8 cellular contexts compared by ENCODE assay signal in the genomic region with DNA sequence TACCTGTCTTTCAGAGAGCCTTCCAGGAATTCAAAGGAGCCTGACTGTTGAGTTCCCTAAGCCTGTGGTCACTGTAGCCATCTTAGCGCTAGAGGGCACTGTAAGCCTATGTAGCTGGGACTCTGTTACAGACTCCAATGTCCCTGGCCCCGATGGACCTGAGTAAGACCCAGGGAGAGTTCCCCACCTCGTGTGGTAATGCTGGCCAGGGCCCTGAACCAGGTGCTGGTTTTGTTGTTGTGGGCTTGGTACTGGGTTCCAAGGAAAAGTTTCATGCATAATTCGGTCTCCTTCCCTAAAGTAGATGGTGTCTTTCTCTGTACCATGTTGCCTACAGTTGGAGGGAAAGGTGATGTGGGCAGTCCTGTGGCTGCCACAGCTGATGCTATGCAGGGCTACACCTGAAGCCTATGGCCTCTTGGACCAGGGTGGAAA. TPM values are rescaled to one million over a fixed set of nuclear protein-coding genes. Genes with fewer than 3 reads are reported as not detected.
DNase-seq lines count a peak whose midpoint lies in the region; ATAC-seq and TF ChIP-seq lines count a peak whose summit lies in the region.

No MANE protein-coding gene starts in this region.

- peak; percentile 89 to 90 for ATAC-seq in natural killer cell treated with Interleukin-12 subunit alpha and Interleukin-12 subunit beta and Interleukin-15 and Interleukin-18, amount 100 ng/mL, for 72 hours
- no peak for ATAC-seq in HG02759 (IDR thresholded peaks at IDR 0.05; ENCODE audit: unreplicated experiment)

- no peak overlapping the region for H3K27ac Mint-ChIP-seq in Calu3 (ENCODE audit: unreplicated experiment)
- no peak overlapping the region for H3K27ac Mint-ChIP-seq in activated T-cell treated with anti-CD3 and anti-CD28 coated beads, Interleukin-2, amount 50 U/mL, for 24 hours
- no peak overlapping the region for H3K27ac Mint-ChIP-seq in natural killer cell treated with Interleukin-12 subunit alpha and Interleukin-12 subunit beta and Interleukin-15 and Interleukin-18, amount 100 ng/mL, for 72 hours

- H3K4me1 Mint-ChIP-seq in Calu3 (ENCODE audit: low read depth, unreplicated experiment) = no peaks in the 10 kb centered on the region
- H3K4me1 Mint-ChIP-seq in activated T-cell treated with anti-CD3 and anti-CD28 coated beads, Interleukin-2, amount 50 U/mL, for 24 hours (ENCODE audit: low read depth) = peaks cover 7% of the 10 kb centered on the region
- H3K4me1 Mint-ChIP-seq in natural killer cell treated with Interleukin-12 subunit alpha and Interleukin-12 subunit beta and Interleukin-15 and Interleukin-18, amount 100 ng/mL, for 72 hours (ENCODE audit: low read depth in 2 of 2) = no peaks in the 10 kb centered on the region

- H3K36me3 Mint-ChIP-seq in Calu3 (ENCODE audit: insufficient read depth, unreplicated experiment) = no peaks in the 10 kb centered on the region
- H3K36me3 Mint-ChIP-seq in activated T-cell treated with anti-CD3 and anti-CD28 coated beads, Interleukin-2, amount 50 U/mL, for 24 hours (ENCODE audit: low read depth) = peaks cover 6% of the 10 kb centered on the region
- H3K36me3 Mint-ChIP-seq in natural killer cell treated with Interleukin-12 subunit alpha and Interleukin-12 subunit beta and Interleukin-15 and Interleukin-18, amount 100 ng/mL, for 72 hours = no peaks in the 10 kb centered on the region

- no peaks in the 10 kb centered on the region for H3K4me1 ChIP-seq in OCI-LY7 (ENCODE audit: insufficient read depth, low read length, poor library complexity, severe bottlenecking)

- no peaks in the 10 kb centered on the region for H3K79me2 ChIP-seq in OCI-LY7 (ENCODE audit: insufficient read depth, low read depth, low read length)

- no peaks in the 10 kb centered on the region for H4K20me1 ChIP-seq in OCI-LY7 (ENCODE audit: insufficient read depth, low read length)

- BruUV-seq in Calu3 (replicated peaks; lab: Mats Ljungman, UMichigan) (no TSS peak), OCI-LY7 (replicated peaks; lab: Mats Ljungman, UMichigan) (no TSS peak)

- no peak overlapping the region for H3K4me3 ChIP-seq in OCI-LY7 (ENCODE audit: low read depth, low read length, poor library complexity, severe bottlenecking)

- H3K27ac ChIP-seq in OCI-LY7 (ENCODE audit: low read depth, low read length, poor library complexity, severe bottlenecking) = no peak overlapping the region

- H3K4me2 ChIP-seq in OCI-LY7 (ENCODE audit: low read length) = no peak overlapping the region

- H3K9me3 ChIP-seq in OCI-LY7 (ENCODE audit: low read length) = peaks cover 8% of the 10 kb centered on the region; the same call in 1 of the 2 replicates

- CTCF ChIA-PET in Calu3 (lab: Charles Lee) (interaction anchor here (1.0 kb wide), 2 partner anchors 222 to 500 kb away, joined by 3 to 4 read pairs; no protein-coding TSS in a partner anchor), OCI-LY7 (lab: Charles Lee; ENCODE audit: unreplicated experiment) (no interaction called here)

- H3K9me2 ChIP-seq in OCI-LY7 (ENCODE audit: insufficient read depth, low read length) = no peaks in the 10 kb centered on the region

- TF ChIP-seq CTCF in Calu3 (IDR thresholded peaks at IDR 0.05; ENCODE audit: unreplicated experiment) (peak; percentile 14), OCI-LY7 (conservative IDR thresholded peaks at IDR 0.05; ENCODE audit: low read length) (peak; percentile 95)

- H3K27me3 Mint-ChIP-seq in Calu3 (ENCODE audit: unreplicated experiment) = no peaks in the 10 kb centered on the region
- no peaks in the 10 kb centered on the region for H3K27me3 Mint-ChIP-seq in activated T-cell treated with anti-CD3 and anti-CD28 coated beads, Interleukin-2, amount 50 U/mL, for 24 hours
- H3K27me3 Mint-ChIP-seq in natural killer cell treated with Interleukin-12 subunit alpha and Interleukin-12 subunit beta and Interleukin-15 and Interleukin-18, amount 100 ng/mL, for 72 hours = no peaks in the 10 kb centered on the region

- DNase-seq in Calu3 (peak; percentile 59), HS-27A (ENCODE audit: low read depth) (peak; percentile 38), OCI-LY7 (ENCODE audit: low spot score) (peak; percentile 78), fibroblast of gingiva (ENCODE audit: low read depth) (peak; percentile 49), stromal cell of bone marrow (ENCODE audit: low read depth) (peak; percentile 39)
- DNase-seq in activated T-cell treated with anti-CD3 and anti-CD28 coated beads, Interleukin-2, amount 50 U/mL, for 24 hours = peak; percentile 60
- DNase-seq in natural killer cell treated with Interleukin-12 subunit alpha and Interleukin-12 subunit beta and Interleukin-15 and Interleukin-18, amount 100 ng/mL, for 72 hours (ENCODE audit: low spot score) = peak; percentile 75

- H2AFZ ChIP-seq in OCI-LY7 (ENCODE audit: low read length) = no peak overlapping the region

- intact Hi-C loops in Calu3 (cut with micrococcal nuclease; ENCODE audit: unreplicated experiment) = loop anchor here (1.0 to 5.0 kb wide), 2 partner anchors 223 to 500 kb away; no protein-coding TSS in a partner anchor
- intact Hi-C loops in OCI-LY7 (cut with micrococcal nuclease; ENCODE audit: unreplicated experiment) = loop anchor here (1.0 kb wide), 1 partner anchor 222 kb away; no protein-coding TSS in a partner anchor

- H3K9me3 Mint-ChIP-seq in Calu3 (ENCODE audit: low read depth, unreplicated experiment) = peaks cover 3% of the 10 kb centered on the region
- no peaks in the 10 kb centered on the region for H3K9me3 Mint-ChIP-seq in activated T-cell treated with anti-CD3 and anti-CD28 coated beads, Interleukin-2, amount 50 U/mL, for 24 hours
- no peaks in the 10 kb centered on the region for H3K9me3 Mint-ChIP-seq in natural killer cell treated with Interleukin-12 subunit alpha and Interleukin-12 subunit beta and Interleukin-15 and Interleukin-18, amount 100 ng/mL, for 72 hours

- H3K4me3 Mint-ChIP-seq in Calu3 (ENCODE audit: low read depth, unreplicated experiment) = no peak overlapping the region
- H3K4me3 Mint-ChIP-seq in activated T-cell treated with anti-CD3 and anti-CD28 coated beads, Interleukin-2, amount 50 U/mL, for 24 hours = no peak overlapping the region
- no peak overlapping the region for H3K4me3 Mint-ChIP-seq in natural killer cell treated with Interleukin-12 subunit alpha and Interleukin-12 subunit beta and Interleukin-15 and Interleukin-18, amount 100 ng/mL, for 72 hours

- H3K36me3 ChIP-seq in OCI-LY7 (ENCODE audit: insufficient read depth, low read length) = peaks cover 20% of the 10 kb centered on the region

- POLR2A ChIA-PET in OCI-LY7 (lab: Charles Lee) = no interaction called here

RNA-seq across cellular contexts. Expression of a gene that starts 32.4 kb away (rescaled TPM):
- 11.3 TPM in 2 replicates for total RNA-seq in Calu3 (2022)
- total RNA-seq in OCI-LY7 (2014; rRNA removed; shearing (Covaris generic)) = 26.1 and 28.9 TPM in 2 replicates
- total RNA-seq in OCI-LY7 (2022) = 29.5 and 33.6 TPM in 2 replicates
- total RNA-seq in natural killer cell treated with Interleukin-12 subunit alpha and Interleukin-12 subunit beta and Interleukin-15 and Interleukin-18, amount 100 ng/mL, for 72 hours = 10 to 100 TPM; 14.9 to 30.5 TPM
